In the genomic region with DNA sequence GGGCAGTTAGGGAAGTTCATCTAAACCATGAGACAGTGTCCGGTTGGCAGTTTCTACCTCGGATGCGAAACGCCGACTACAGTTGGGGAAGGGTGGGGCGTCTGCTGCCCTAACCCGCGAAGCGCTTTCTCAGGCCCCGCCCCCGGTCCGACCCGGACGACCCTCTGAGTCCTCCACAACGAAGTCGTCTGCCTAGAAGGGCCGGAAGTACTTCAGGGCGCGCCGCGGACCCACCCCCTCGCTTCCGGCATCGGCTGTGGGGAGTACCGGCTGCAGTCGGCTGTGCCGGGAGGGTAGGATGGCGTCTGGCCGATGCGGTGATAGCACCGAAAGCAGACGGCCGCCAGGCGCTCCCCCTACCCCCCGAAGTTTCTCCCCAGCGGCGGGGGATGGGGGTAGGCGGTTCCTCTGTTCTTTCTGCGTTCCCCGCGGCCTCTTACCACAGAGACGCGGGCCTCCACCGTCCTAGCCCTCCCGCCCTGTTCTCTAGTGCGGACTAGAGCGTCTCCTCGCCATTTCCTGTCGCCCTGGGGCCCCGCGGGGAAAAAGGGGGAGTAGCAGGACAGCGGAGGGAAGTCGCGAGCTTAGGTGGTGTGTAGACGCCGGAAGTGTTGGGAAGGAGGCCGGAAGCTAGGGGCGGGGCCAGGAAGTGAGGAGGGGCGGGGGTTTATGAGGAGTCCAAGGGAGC, we compare ENCODE assay signal across 8 cellular contexts. TPM values are rescaled to one million over a fixed set of nuclear protein-coding genes. Genes with fewer than 3 reads are reported as not detected.
DNase-seq lines count a peak whose midpoint lies in the region; ATAC-seq and TF ChIP-seq lines count a peak whose summit lies in the region.

A gene (plus strand): TSS at position 241 of the 688 bp plus-strand sequence. CDS start 719 bp downstream, outside the sequence.

- ATAC-seq in GM19023 (IDR thresholded peaks at IDR 0.05; ENCODE audit: unreplicated experiment) = peak; percentile 69
- ATAC-seq in HG03342 (IDR thresholded peaks at IDR 0.05; ENCODE audit: unreplicated experiment) = peak; percentile 68
- peak; percentile 49 for ATAC-seq in WTC11

- H3K4me1 ChIP-seq in colonic mucosa (no peaks in the 10 kb centered on the region), liver (ENCODE audit: control insufficient read depth in 4 of 4, insufficient read depth in 4 of 4, low read length in 3 of 4) (peaks cover 11 to 31% (median 17%) of the 10 kb centered on the region in 4 donors)

- H3K9me3 ChIP-seq in colonic mucosa = no peaks in the 10 kb centered on the region
- H3K9me3 ChIP-seq in liver (ENCODE audit: control insufficient read depth in 4 of 4, low read length in 3 of 4) = no peaks in the 10 kb centered on the region

- no peaks in the 10 kb centered on the region for H3K36me3 ChIP-seq in colonic mucosa
- H3K36me3 ChIP-seq in liver (ENCODE audit: control insufficient read depth in 4 of 4, insufficient read depth in 3 of 4, low read depth in 1 of 4, low read length in 3 of 4) = peaks cover 0 to 4% (median 1%) of the 10 kb centered on the region in 4 donors

- POLR2A ChIA-PET in WTC11 (lab: Charles Lee) = interaction anchor here (1.0 to 2.1 kb wide), 6 partner anchors 10 to 38 kb away, joined by 3 to 7 read pairs (median 4); no protein-coding TSS in a partner anchor

- no peaks in the 10 kb centered on the region for H3K9me3 Mint-ChIP-seq in WTC11

- 0 out of 2 replicates have a peak, but pooled peaks have one; percentile 11 for TF ChIP-seq CTCF in 22Rv1 (IDR thresholded peaks at IDR 0.05)
- TF ChIP-seq CTCF in WTC11 (IDR thresholded peaks at IDR 0.05) = no peak
- no peak for TF ChIP-seq CTCF in colonic mucosa (IDR thresholded peaks at IDR 0.05)
- TF ChIP-seq CTCF in liver (IDR thresholded peaks at IDR 0.05; ENCODE audit: low read depth, low read length, missing input control) = peak; percentile 31

- H3K27me3 Mint-ChIP-seq in WTC11 (ENCODE audit: low read depth) = peaks cover 11% of the 10 kb centered on the region

- peaks cover 19% of the 10 kb centered on the region for H3K4me1 Mint-ChIP-seq in WTC11

- H3K36me3 Mint-ChIP-seq in WTC11 = peaks cover 3% of the 10 kb centered on the region; the same call in 1 of the 2 replicates

- CTCF ChIA-PET in WTC11 (lab: Charles Lee) = interaction anchor here (0.6 to 2.6 kb wide), 5 partner anchors 16 to 55 kb away, joined by 3 to 16 read pairs (median 3); a partner anchor contains a TSS

- H3K4me3 ChIP-seq in colonic mucosa (peak within 1 kb of the TSS; percentile 71), liver (ENCODE audit: low read depth in 1 of 3, low read length in 3 of 3) (peak within 1 kb of the TSS; percentile 64 to 92 (median 87))

- no peaks in the 10 kb centered on the region for H3K27me3 ChIP-seq in colonic mucosa
- H3K27me3 ChIP-seq in liver (ENCODE audit: control insufficient read depth in 4 of 4, insufficient read depth in 4 of 4, low read length in 3 of 4) = no peaks in the 10 kb centered on the region

- DNase-seq in WTC11 (ENCODE audit: low spot score) (peak; percentile 99), colonic mucosa (peak; percentile 99), hypothalamus (lab: John Stamatoyannopoulos, UW) (no peak)
- DNase-seq in stimulated activated CD4-positive, alpha-beta T cell treated with anti-CD3 and anti-CD28 coated beads, Interleukin-4, amount 100 ng/mL, for 48 hours (ENCODE audit: low read depth in 2 of 2) = peak; percentile 96 to 97

- peak within 1 kb of the TSS; percentile 99 for H3K4me3 Mint-ChIP-seq in WTC11

- peak; percentile 2 to 41 for TF ChIP-seq RAD21 in liver (IDR thresholded peaks at IDR 0.05)

- intact Hi-C loops in colonic mucosa (cut with DNase I) = loop anchor here (2.0 kb wide), 1 partner anchor 34 kb away; no protein-coding TSS in a partner anchor

- peak within 1 kb of the TSS; percentile 98 for H3K27ac Mint-ChIP-seq in WTC11

- H3K27ac ChIP-seq in 22Rv1 = peak within 1 kb of the TSS; percentile 99
- H3K27ac ChIP-seq in colonic mucosa = peak within 1 kb of the TSS; percentile 97
- H3K27ac ChIP-seq in liver (ENCODE audit: low read depth in 1 of 2, low read length in 2 of 2) = peak within 1 kb of the TSS; percentile 88 to 96

- H3K9ac ChIP-seq in colonic mucosa (ENCODE audit: low read depth in 2 of 2, low read length in 2 of 2) (peak within 1 kb of the TSS; percentile 91 to 92), liver (ENCODE audit: low read depth in 1 of 2, low read length in 2 of 2) (peak within 1 kb of the TSS; percentile 43 to 88)

- WGBS in liver = under 1% methylated on average over 59 of the region's 59 CpGs

TF ChIP-seq in WTC11, 78 proteins besides CTCF, POLR2A, EP300 and RAD21 (continues in another document):
- TF ChIP-seq, protein P1, sequence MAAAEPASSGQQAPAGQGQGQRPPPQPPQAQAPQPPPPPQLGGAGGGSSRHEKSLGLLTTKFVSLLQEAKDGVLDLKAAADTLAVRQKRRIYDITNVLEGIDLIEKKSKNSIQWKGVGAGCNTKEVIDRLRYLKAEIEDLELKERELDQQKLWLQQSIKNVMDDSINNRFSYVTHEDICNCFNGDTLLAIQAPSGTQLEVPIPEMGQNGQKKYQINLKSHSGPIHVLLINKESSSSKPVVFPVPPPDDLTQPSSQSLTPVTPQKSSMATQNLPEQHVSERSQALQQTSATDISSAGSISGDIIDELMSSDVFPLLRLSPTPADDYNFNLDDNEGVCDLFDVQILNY (CRISPR knock-in tag; IDR thresholded peaks at IDR 0.05) = 0 out of 2 replicates have a peak, but pooled peaks have one; percentile 39
- TF ChIP-seq TEAD1 (CRISPR knock-in tag; IDR thresholded peaks at IDR 0.05) (peak; percentile 71), FOXP1 (CRISPR knock-in tag; IDR thresholded peaks at IDR 0.05; ENCODE audit: borderline replicate concordance) (peak; percentile 72; the same call in 1 of the 2 replicates), SMAD4 (CRISPR knock-in tag; IDR thresholded peaks at IDR 0.05) (peak; percentile 55; the same call in 1 of the 2 replicates)
- TF ChIP-seq, protein P2, sequence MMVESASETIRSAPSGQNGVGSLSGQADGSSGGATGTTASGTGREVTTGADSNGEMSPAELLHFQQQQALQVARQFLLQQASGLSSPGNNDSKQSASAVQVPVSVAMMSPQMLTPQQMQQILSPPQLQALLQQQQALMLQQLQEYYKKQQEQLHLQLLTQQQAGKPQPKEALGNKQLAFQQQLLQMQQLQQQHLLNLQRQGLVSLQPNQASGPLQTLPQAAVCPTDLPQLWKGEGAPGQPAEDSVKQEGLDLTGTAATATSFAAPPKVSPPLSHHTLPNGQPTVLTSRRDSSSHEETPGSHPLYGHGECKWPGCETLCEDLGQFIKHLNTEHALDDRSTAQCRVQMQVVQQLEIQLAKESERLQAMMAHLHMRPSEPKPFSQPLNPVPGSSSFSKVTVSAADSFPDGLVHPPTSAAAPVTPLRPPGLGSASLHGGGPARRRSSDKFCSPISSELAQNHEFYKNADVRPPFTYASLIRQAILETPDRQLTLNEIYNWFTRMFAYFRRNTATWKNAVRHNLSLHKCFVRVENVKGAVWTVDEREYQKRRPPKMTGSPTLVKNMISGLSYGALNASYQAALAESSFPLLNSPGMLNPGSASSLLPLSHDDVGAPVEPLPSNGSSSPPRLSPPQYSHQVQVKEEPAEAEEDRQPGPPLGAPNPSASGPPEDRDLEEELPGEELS (CRISPR knock-in tag; IDR thresholded peaks at IDR 0.05) = 0 out of 2 replicates have a peak, but pooled peaks have one; percentile 30

TF ChIP-seq in liver, 16 proteins besides CTCF, POLR2A, EP300 and RAD21 (continues in another document):
- peak; percentile 61 for TF ChIP-seq TAF1 (conservative IDR thresholded peaks at IDR 0.05)
- TF ChIP-seq FOXA1 (IDR thresholded peaks at IDR 0.05) = no peak
- TF ChIP-seq, protein P3, sequence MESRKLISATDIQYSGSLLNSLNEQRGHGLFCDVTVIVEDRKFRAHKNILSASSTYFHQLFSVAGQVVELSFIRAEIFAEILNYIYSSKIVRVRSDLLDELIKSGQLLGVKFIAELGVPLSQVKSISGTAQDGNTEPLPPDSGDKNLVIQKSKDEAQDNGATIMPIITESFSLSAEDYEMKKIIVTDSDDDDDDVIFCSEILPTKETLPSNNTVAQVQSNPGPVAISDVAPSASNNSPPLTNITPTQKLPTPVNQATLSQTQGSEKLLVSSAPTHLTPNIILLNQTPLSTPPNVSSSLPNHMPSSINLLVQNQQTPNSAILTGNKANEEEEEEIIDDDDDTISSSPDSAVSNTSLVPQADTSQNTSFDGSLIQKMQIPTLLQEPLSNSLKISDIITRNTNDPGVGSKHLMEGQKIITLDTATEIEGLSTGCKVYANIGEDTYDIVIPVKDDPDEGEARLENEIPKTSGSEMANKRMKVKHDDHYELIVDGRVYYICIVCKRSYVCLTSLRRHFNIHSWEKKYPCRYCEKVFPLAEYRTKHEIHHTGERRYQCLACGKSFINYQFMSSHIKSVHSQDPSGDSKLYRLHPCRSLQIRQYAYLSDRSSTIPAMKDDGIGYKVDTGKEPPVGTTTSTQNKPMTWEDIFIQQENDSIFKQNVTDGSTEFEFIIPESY (IDR thresholded peaks at IDR 0.05) = peak; percentile 86
- peak; percentile 5 to 10 for TF ChIP-seq HNF4A (conservative IDR thresholded peaks at IDR 0.05)
- peak; percentile 78 for TF ChIP-seq SP1 (IDR thresholded peaks at IDR 0.05)
- TF ChIP-seq, protein P4, sequence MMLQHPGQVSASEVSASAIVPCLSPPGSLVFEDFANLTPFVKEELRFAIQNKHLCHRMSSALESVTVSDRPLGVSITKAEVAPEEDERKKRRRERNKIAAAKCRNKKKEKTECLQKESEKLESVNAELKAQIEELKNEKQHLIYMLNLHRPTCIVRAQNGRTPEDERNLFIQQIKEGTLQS (IDR thresholded peaks at IDR 0.05) = no peak
- peak; percentile 99 for TF ChIP-seq EGR1 (IDR thresholded peaks at IDR 0.05; ENCODE audit: low read depth in 2 of 2)
- peak; percentile 16 for TF ChIP-seq FOXA2 (IDR thresholded peaks at IDR 0.05)
- peak; percentile 85 to 95 for TF ChIP-seq GABPA (IDR thresholded peaks at IDR 0.05 in 1 of 2, conservative IDR thresholded peaks at IDR 0.05 in 1 of 2)
- peak; percentile 12 for TF ChIP-seq HNF4G (IDR thresholded peaks at IDR 0.05)
- TF ChIP-seq NR2F2 (IDR thresholded peaks at IDR 0.05) = peak; percentile 68
- TF ChIP-seq YY1 (IDR thresholded peaks at IDR 0.05) = peak; percentile 90
- no peak for TF ChIP-seq JUND (IDR thresholded peaks at IDR 0.05)
- TF ChIP-seq, protein P5, sequence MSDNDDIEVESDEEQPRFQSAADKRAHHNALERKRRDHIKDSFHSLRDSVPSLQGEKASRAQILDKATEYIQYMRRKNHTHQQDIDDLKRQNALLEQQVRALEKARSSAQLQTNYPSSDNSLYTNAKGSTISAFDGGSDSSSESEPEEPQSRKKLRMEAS (IDR thresholded peaks at IDR 0.05) = peak; percentile 100

RNA-seq across cellular contexts. Expression of the gene that starts here (rescaled TPM):
- total RNA-seq in WTC11 (2021) (31.9 to 33.5 TPM (median 32.2 TPM) in 3 replicates), colonic mucosa (10 to 100 TPM; 22.2 to 41.1 TPM), liver (10 to 100 TPM in 1 of 2 donors, 1 to 10 TPM in 1; 9.6 to 12.3 TPM)
- 10 to 100 TPM in 1 of 2 donors, 1 to 10 TPM in 1; 2.8 to 14.1 TPM for polyA plus RNA-seq in liver

Comparison
In these comparisons a context has a peak if more than half of its experiments do, and no peak if none do; other contexts are left out.
1. CTCF ChIP-seq: peak in 22Rv1 (single experiment) and liver (single experiment); none in WTC11 (single experiment) and colonic mucosa (single experiment).
2. DNase-seq: peak in WTC11 (single experiment), colonic mucosa (single experiment) and stimulated activated CD4-positive, alpha-beta T cell treated with anti-CD3 and anti-CD28 coated beads, Interleukin-4, amount 100 ng/mL, for 48 hours (2 of 2); none in hypothalamus (0 of 51).
3. Peak in every context shown above with its lines, with median percentiles within 50 percentile points of each other: H3K27ac ChIP-seq and ATAC-seq.